Comparison of ENCODE assay signal across 8 cellular contexts in genomic region chr2:48315847-48316194, GRCh38. TPM values are rescaled to one million over a fixed set of nuclear protein-coding genes. Genes with fewer than 3 reads are reported as not detected.
DNase-seq lines count a peak whose midpoint lies in the region; ATAC-seq, FAIRE-seq and TF ChIP-seq lines count a peak whose summit lies in the region.

No MANE protein-coding gene starts in this region.

- H3K27ac Mint-ChIP-seq in T-helper 1 cell treated with Interleukin-12 subunit alpha and Interleukin-12 subunit beta and Interleukin-4 antibody, amounts not matched to agents 30 μg/mL and 1 μg/mL, for 36 hours = peak overlapping the region; percentile 96

- CTCF ChIA-PET in A549 (lab: Yijun Ruan, JAX) = interaction anchor here (0.6 kb wide), 1 partner anchor 29 kb away, joined by 3 read pairs; no protein-coding TSS in a partner anchor

- peak overlapping the region; percentile 66 for H3K4me2 ChIP-seq in A549
- peak overlapping the region; percentile 92 for H3K4me2 ChIP-seq in mesendoderm (ENCODE audit: low read length)

- TF ChIP-seq RAD21 in A549 (conservative IDR thresholded peaks at IDR 0.05 in 1 of 2, IDR thresholded peaks at IDR 0.05 in 1 of 2) = no peak

- H3K27ac ChIP-seq in A549 (peak overlapping the region; percentile 94 to 95), mesendoderm (ENCODE audit: low read depth, low read length) (no peak overlapping the region), stomach smooth muscle (ENCODE audit: low read length) (peak overlapping the region; percentile 92)

- H3K4me3 Mint-ChIP-seq in T-helper 1 cell treated with Interleukin-12 subunit alpha and Interleukin-12 subunit beta and Interleukin-4 antibody, amounts not matched to agents 30 μg/mL and 1 μg/mL, for 36 hours = peak overlapping the region; percentile 92

- peaks cover 39% of the 10 kb centered on the region for H3K4me1 Mint-ChIP-seq in T-helper 1 cell treated with Interleukin-12 subunit alpha and Interleukin-12 subunit beta and Interleukin-4 antibody, amounts not matched to agents 30 μg/mL and 1 μg/mL, for 36 hours (ENCODE audit: low read depth)

- H3K36me3 ChIP-seq in bronchial epithelial cell (ENCODE audit: control insufficient read depth, insufficient read depth, low read length) = no peaks in the 10 kb centered on the region
- no peaks in the 10 kb centered on the region for H3K36me3 ChIP-seq in mesendoderm (ENCODE audit: control insufficient read depth, insufficient read depth, low read length)
- H3K36me3 ChIP-seq in stomach smooth muscle (ENCODE audit: control insufficient read depth in 2 of 2, insufficient read depth in 2 of 2, low read length in 2 of 2) = no peaks in the 10 kb centered on the region

- TF ChIP-seq EP300 in A549 (IDR thresholded peaks at IDR 0.05) = no peak

- no peak overlapping the region for H2BK120ac ChIP-seq in mesendoderm (ENCODE audit: low read depth, low read length)

- H2BK5ac ChIP-seq in mesendoderm (ENCODE audit: low read length) = no peak overlapping the region

- no peak for TF ChIP-seq POLR2A in A549 (IDR thresholded peaks at IDR 0.05; ENCODE audit: low read length)

- DNase-seq in A549 (ENCODE audit: low read depth in 1 of 2, low spot score in 1 of 2) (peak in 1 of 2 experiments; percentile 28), bronchial epithelial cell (ENCODE audit: low read depth) (peak; percentile 31), mesendoderm (peak; percentile 71)

- no peak overlapping the region for H2AK5ac ChIP-seq in mesendoderm (ENCODE audit: low read length)

- H3K36me3 Mint-ChIP-seq in T-helper 1 cell treated with Interleukin-12 subunit alpha and Interleukin-12 subunit beta and Interleukin-4 antibody, amounts not matched to agents 30 μg/mL and 1 μg/mL, for 36 hours (ENCODE audit: low read depth) = peaks cover 10% of the 10 kb centered on the region

- peak in 1 of 2 experiments; percentile 8; a peak in 3 of 6 replicates for ATAC-seq in A549
- peak; percentile 22 for ATAC-seq in HG03571 (IDR thresholded peaks at IDR 0.05; ENCODE audit: unreplicated experiment)
- no peak for ATAC-seq in GM19023 (IDR thresholded peaks at IDR 0.05; ENCODE audit: unreplicated experiment)

- H3K18ac ChIP-seq in mesendoderm (ENCODE audit: low read length) = peak overlapping the region; percentile 2

- H3K9ac ChIP-seq in mesendoderm (ENCODE audit: low read length) (peak overlapping the region; percentile 88), stomach smooth muscle (ENCODE audit: low read length in 2 of 2) (peak overlapping the region; percentile 93 to 95)

- H3K4ac ChIP-seq in mesendoderm (ENCODE audit: low read depth, low read length) = no peak overlapping the region

- H3K56ac ChIP-seq in mesendoderm (ENCODE audit: low read length) = peak overlapping the region; percentile 97

- no peaks in the 10 kb centered on the region for H3K27me3 Mint-ChIP-seq in T-helper 1 cell treated with Interleukin-12 subunit alpha and Interleukin-12 subunit beta and Interleukin-4 antibody, amounts not matched to agents 30 μg/mL and 1 μg/mL, for 36 hours (ENCODE audit: low read depth)

- H3K4me3 ChIP-seq in A549 (peak overlapping the region; percentile 81), GM12875 (ENCODE audit: low read depth, low read length) (peak overlapping the region; percentile 72), bronchial epithelial cell (ENCODE audit: low read depth, low read length) (peak overlapping the region; percentile 94), mesendoderm (ENCODE audit: low read length) (peak overlapping the region; percentile 77), stomach smooth muscle (ENCODE audit: low read length in 2 of 2) (peak overlapping the region; percentile 97 to 98)

- no peak overlapping the region for H4K5ac ChIP-seq in mesendoderm (ENCODE audit: low read length)

- H3K4me1 ChIP-seq in A549 (peaks cover 43% of the 10 kb centered on the region), mesendoderm (ENCODE audit: control insufficient read depth, low read depth, low read length) (peaks cover 2% of the 10 kb centered on the region), stomach smooth muscle (ENCODE audit: control insufficient read depth, insufficient read depth, low read length) (peaks cover 8% of the 10 kb centered on the region)

- no peak for TF ChIP-seq CTCF in A549 (IDR thresholded peaks at IDR 0.05)
- TF ChIP-seq CTCF in GM12875 (IDR thresholded peaks at IDR 0.05; ENCODE audit: borderline replicate concordance, insufficient read depth, low read depth, low read length) = no peak
- no peak for TF ChIP-seq CTCF in bronchial epithelial cell (IDR thresholded peaks at IDR 0.05; ENCODE audit: insufficient read depth, low read length, severe bottlenecking)

- H3K79me1 ChIP-seq in mesendoderm (ENCODE audit: low read length) = no peaks in the 10 kb centered on the region

- H3K27me3 ChIP-seq in bronchial epithelial cell (ENCODE audit: control insufficient read depth, insufficient read depth, low read length) = no peaks in the 10 kb centered on the region
- no peaks in the 10 kb centered on the region for H3K27me3 ChIP-seq in mesendoderm (ENCODE audit: insufficient read depth, low read length, poor library complexity)
- no peaks in the 10 kb centered on the region for H3K27me3 ChIP-seq in stomach smooth muscle (ENCODE audit: control insufficient read depth in 1 of 2, insufficient read depth in 2 of 2, low read length in 2 of 2)

- peaks cover 5% of the 10 kb centered on the region for H3K9me3 Mint-ChIP-seq in T-helper 1 cell treated with Interleukin-12 subunit alpha and Interleukin-12 subunit beta and Interleukin-4 antibody, amounts not matched to agents 30 μg/mL and 1 μg/mL, for 36 hours

- peaks cover 19% of the 10 kb centered on the region for H3K79me2 ChIP-seq in mesendoderm (ENCODE audit: control insufficient read depth, insufficient read depth, low read length)

- no peaks in the 10 kb centered on the region; the same call in 2 of the 3 replicates for H3K9me3 ChIP-seq in A549
- H3K9me3 ChIP-seq in stomach smooth muscle (ENCODE audit: control insufficient read depth in 2 of 2, low read length in 2 of 2) = no peaks in the 10 kb centered on the region

- no peak overlapping the region for H3K23ac ChIP-seq in mesendoderm (ENCODE audit: low read length)

- FAIRE-seq in A549 (lab: Jason Lieb, UNC) (no peak), bronchial epithelial cell (lab: Jason Lieb, UNC) (no peak)

- POLR2A ChIA-PET in A549 (lab: Yijun Ruan, JAX) = no interaction called here

- 1% methylated on average over 9 of the region's 9 CpGs for WGBS in A549 (ENCODE audit: missing lambda C conversion rate)
- WGBS in mesendoderm (ENCODE audit: extremely low coverage, insufficient coverage, low lambda C conversion rate) = no CpG with 5 or more reads among the region's 9 CpGs

- H4K8ac ChIP-seq in mesendoderm (ENCODE audit: low read depth, low read length) = no peak overlapping the region

- H2BK15ac ChIP-seq in mesendoderm (replicated peaks; ENCODE audit: low read depth) = no peak overlapping the region

TF ChIP-seq in A549, 52 proteins besides CTCF, POLR2A, EP300 and RAD21:
- TF ChIP-seq SMC3 (IDR thresholded peaks at IDR 0.05) (no peak), CHD2 (IDR thresholded peaks at IDR 0.05; ENCODE audit: low read length, partially characterized antibody) (no peak), MAZ (IDR thresholded peaks at IDR 0.05; ENCODE audit: borderline replicate concordance, low read depth, low read length) (no peak), HOXA7 (CRISPR knock-in tag; IDR thresholded peaks at IDR 0.05) (no peak), FOSL2 (IDR thresholded peaks at IDR 0.05) (no peak), FOSL2 (CRISPR knock-in tag; IDR thresholded peaks at IDR 0.05) (no peak), NFE2L2 (conservative IDR thresholded peaks at IDR 0.05; ENCODE audit: low read length) (no peak), RARB (CRISPR knock-in tag; IDR thresholded peaks at IDR 0.05) (no peak), EHF (CRISPR knock-in tag; IDR thresholded peaks at IDR 0.05) (no peak), NR3C1 (IDR thresholded peaks at IDR 0.05) (no peak)

RNA-seq across cellular contexts. Expression of gene FOXN2, which starts 1.3 kb away (rescaled TPM):
- 31.4 and 33.1 TPM in 2 replicates for polyA plus RNA-seq in A549 (2011; rRNA removed)
- polyA plus RNA-seq in A549 (2012; cell fraction: cytosol; rRNA removed) = 5.7 and 6.4 TPM in 2 replicates
- 3.3 and 5.0 TPM in 2 replicates for polyA plus RNA-seq in A549 (2012; cell fraction: nucleus; rRNA removed)
- polyA plus RNA-seq in A549 (2017; fragmentation: RNase III; extraction: RNeasy Plus Mini Kit Qiagen cat#74134 plus additional on column Dnase treatment) = 10.9 to 12.2 TPM (median 12.2 TPM) in 3 replicates
- 26.6 and 30.8 TPM in 2 replicates for polyA minus RNA-seq in A549 (2011; rRNA and poly(A)+ RNA removed)
- total RNA-seq in bronchial epithelial cell = 24.5 and 29.2 TPM in 2 replicates
- 8.6 TPM for polyA plus RNA-seq in mesendoderm (2013, experiment 1 of 2)
- polyA plus RNA-seq in mesendoderm (2013, experiment 2 of 2) = 8.7 TPM
